ENCODE assay signal across 8 cellular contexts in the genomic region with DNA sequence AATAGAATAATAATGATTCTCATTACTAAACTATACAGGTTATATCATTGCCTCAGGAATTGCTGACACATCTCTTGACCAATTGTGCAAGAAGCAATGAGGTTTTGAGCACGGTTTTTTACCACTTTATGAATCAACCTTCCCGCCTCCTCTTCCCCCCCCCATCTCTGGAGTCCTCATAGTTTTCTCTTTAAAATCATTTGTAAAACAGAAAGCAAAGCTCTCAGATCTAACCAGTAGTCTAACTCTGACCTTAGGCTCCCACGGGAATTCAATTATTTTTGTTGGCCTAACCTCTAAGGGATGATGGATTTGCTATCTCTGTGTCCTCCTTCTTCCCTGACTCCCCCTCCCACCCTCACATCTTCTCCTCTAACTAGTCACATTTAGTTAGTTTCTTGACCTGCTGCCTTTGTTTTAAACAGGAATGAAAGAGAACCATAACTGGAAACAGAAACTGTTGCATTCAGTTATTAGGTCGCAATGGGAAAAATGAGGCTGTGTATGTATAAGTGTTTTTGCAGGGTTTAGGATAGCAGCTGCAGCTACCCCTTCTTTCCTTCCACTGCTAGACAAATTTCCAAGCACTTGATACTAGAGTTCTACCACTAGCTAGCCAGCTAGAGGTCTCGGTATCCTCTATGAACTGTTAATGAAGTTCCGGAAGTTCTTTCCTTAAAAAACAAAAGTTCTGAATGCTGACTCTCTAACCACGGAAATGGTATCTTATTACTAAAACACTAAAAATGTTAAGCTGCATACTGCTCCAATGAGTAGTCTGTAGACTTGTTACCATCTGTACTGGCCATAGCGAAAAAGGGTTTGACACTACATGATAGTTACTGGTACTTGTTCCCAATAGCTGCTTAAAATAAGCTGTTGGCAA.
DNase-seq lines count a peak whose midpoint lies in the region; ATAC-seq and TF ChIP-seq lines count a peak whose summit lies in the region.

No MANE protein-coding gene starts in this region.

- H3K9ac ChIP-seq in OCI-LY1 (ENCODE audit: low read length), result no peak overlapping the region

- no peak for DNase-seq in CD4-positive, alpha-beta T cell
- DNase-seq in astrocyte of the hippocampus (ENCODE audit: low read depth, low spot score) (peak; percentile 81), mucosa of descending colon (no peak), HT-29 (ENCODE audit: low spot score) (no peak), COLO668 (lab: John Stamatoyannopoulos, UW; ENCODE audit: unreplicated experiment) (no peak)
- no peak for DNase-seq in effector CD8-positive, alpha-beta T cell (lab: John Stamatoyannopoulos, UW)

- H3K27me3 Mint-ChIP-seq in CD4-positive, alpha-beta T cell, result no peaks in the 10 kb centered on the region

- H3K36me3 ChIP-seq in OCI-LY1 (ENCODE audit: insufficient read depth, low read length) (no peaks in the 10 kb centered on the region), mucosa of descending colon (ENCODE audit: low read depth) (no peaks in the 10 kb centered on the region)

- H3K9me2 ChIP-seq in OCI-LY1 (ENCODE audit: low read depth, low read length), result no peaks in the 10 kb centered on the region

- peaks cover 4% of the 10 kb centered on the region; the same call in 1 of the 2 replicates for H3K79me2 ChIP-seq in OCI-LY1 (ENCODE audit: insufficient read depth, low read length)

- peak overlapping the region; percentile 36 for H3K4me2 ChIP-seq in OCI-LY1 (ENCODE audit: low read length)

- no peak for TF ChIP-seq CTCF in CD4-positive, alpha-beta T cell (IDR thresholded peaks at IDR 0.05)
- TF ChIP-seq CTCF in OCI-LY1 (IDR thresholded peaks at IDR 0.05; ENCODE audit: low read length) (no peak), mucosa of descending colon (IDR thresholded peaks at IDR 0.05) (no peak)

- H3K4me1 Mint-ChIP-seq in CD4-positive, alpha-beta T cell (ENCODE audit: low read depth), result peaks cover 45% of the 10 kb centered on the region

- H2AFZ ChIP-seq in OCI-LY1 (ENCODE audit: low read length), result no peak overlapping the region

- peaks cover 4% of the 10 kb centered on the region for H3K36me3 Mint-ChIP-seq in CD4-positive, alpha-beta T cell (ENCODE audit: low read depth)

- no peaks in the 10 kb centered on the region for H3K9me3 ChIP-seq in CD4-positive, alpha-beta T cell (ENCODE audit: control insufficient read depth, low read length)
- no peaks in the 10 kb centered on the region for H3K9me3 ChIP-seq in OCI-LY1 (ENCODE audit: low read length)
- H3K9me3 ChIP-seq in mucosa of descending colon, result no peaks in the 10 kb centered on the region

- H3K4me3 Mint-ChIP-seq in CD4-positive, alpha-beta T cell, result peak overlapping the region; percentile 31

- intact Hi-C loops in CD4-positive, alpha-beta T cell (cut with DNase I, micrococcal nuclease), result loop anchor here in 1 of 2 experiments (10.0 kb wide), 1 partner anchor 67 kb away; a partner anchor contains a TSS
- intact Hi-C loops in mucosa of descending colon (cut with DNase I, micrococcal nuclease), result no loop called here

- H4K20me1 ChIP-seq in OCI-LY1 (ENCODE audit: insufficient read depth, low read length), result no peaks in the 10 kb centered on the region

- H3K4me1 ChIP-seq in OCI-LY1 (ENCODE audit: insufficient read depth, low read length, severe bottlenecking) (peaks cover 20% of the 10 kb centered on the region), mucosa of descending colon (ENCODE audit: low read depth) (no peaks in the 10 kb centered on the region)

- peak; percentile 17 for ATAC-seq in CD4-positive, alpha-beta T cell (ENCODE audit: poor library complexity)
- ATAC-seq in GM21825 (IDR thresholded peaks at IDR 0.05; ENCODE audit: unreplicated experiment) (peak; percentile 46), mucosa of descending colon (peak; percentile 29)

- POLR2A ChIA-PET in CD4-positive, alpha-beta T cell (lab: Charles Lee), result no interaction called here

- H3K27ac ChIP-seq in CD4-positive, alpha-beta T cell (ENCODE audit: low read depth, low read length), result no peak overlapping the region
- H3K27ac ChIP-seq in OCI-LY1 (ENCODE audit: low read depth, low read length, poor library complexity, severe bottlenecking), result peak overlapping the region; percentile 25

- H3K27ac Mint-ChIP-seq in CD4-positive, alpha-beta T cell, result peak overlapping the region; percentile 21

- no peaks in the 10 kb centered on the region for H3F3A ChIP-seq in OCI-LY1 (ENCODE audit: insufficient read depth, low read length)

- CTCF ChIA-PET in CD4-positive, alpha-beta T cell (lab: Charles Lee), result interaction anchor here (0.9 to 1.0 kb wide), 2 partner anchors 15 to 69 kb away, joined by 3 to 5 read pairs; a partner anchor contains a TSS

- H3K27me3 ChIP-seq in CD4-positive, alpha-beta T cell (ENCODE audit: control insufficient read depth, insufficient read depth, low read length), result no peaks in the 10 kb centered on the region
- H3K27me3 ChIP-seq in OCI-LY1 (ENCODE audit: insufficient read depth, low read length), result no peaks in the 10 kb centered on the region

- H3K4me3 ChIP-seq in OCI-LY1 (ENCODE audit: low read depth, low read length, poor library complexity, severe bottlenecking), result no peak overlapping the region
- H3K4me3 ChIP-seq in mucosa of descending colon, result no peak overlapping the region

- no peaks in the 10 kb centered on the region for H3K9me3 Mint-ChIP-seq in CD4-positive, alpha-beta T cell
